ENCODE assay signal across 8 cellular contexts in the genomic region with DNA sequence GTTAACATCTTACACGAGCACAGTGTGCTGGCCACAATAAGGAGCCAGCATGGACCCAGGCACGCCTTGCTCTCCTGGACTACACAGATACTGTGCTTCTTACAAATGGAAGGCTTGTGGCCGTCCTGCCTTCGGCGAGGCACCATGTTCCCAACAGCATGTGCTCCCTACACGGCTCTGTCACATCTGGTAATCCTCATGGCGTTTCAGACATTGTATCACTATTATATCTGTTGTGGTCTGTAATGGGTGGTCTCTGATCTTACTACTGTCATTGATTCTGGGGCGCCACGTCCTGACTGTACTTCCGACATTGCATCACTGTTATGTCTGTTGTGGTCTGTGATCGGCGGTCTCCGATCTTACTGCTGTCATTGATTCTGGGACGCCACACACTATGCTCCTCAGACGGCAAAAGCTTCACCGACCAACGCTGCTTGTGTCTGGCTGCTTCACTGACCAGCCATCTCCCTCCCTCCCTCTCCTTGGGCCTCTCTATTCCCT.
DNase-seq lines count a peak whose midpoint lies in the region; ATAC-seq, FAIRE-seq and TF ChIP-seq lines count a peak whose summit lies in the region.

No MANE protein-coding gene starts in this region.

- H3K9ac ChIP-seq in HepG2 (ENCODE audit: insufficient read depth, low read depth, low read length) (no peak overlapping the region), K562 (ENCODE audit: insufficient read depth in 1 of 2, low read depth in 2 of 2, low read length in 2 of 2) (peak overlapping the region; percentile 36 to 81; a peak in 3 of 4 replicates)

- POLR2A ChIA-PET in HepG2 (lab: Yijun Ruan, JAX): no interaction called here
- POLR2A ChIA-PET in K562 (lab: Yijun Ruan, JAX): interaction anchor here (1.2 to 1.6 kb wide), 2 partner anchors 11 to 15 kb away, joined by 3 read pairs; no protein-coding TSS in a partner anchor
- POLR2A ChIA-PET in HEK293T (lab: Yijun Ruan, JAX): no interaction called here

- TF ChIP-seq RAD21 in HepG2 (CRISPR knock-in tag; IDR thresholded peaks at IDR 0.05) (no peak), K562 (CRISPR knock-in tag; conservative IDR thresholded peaks at IDR 0.05 in 1 of 2, IDR thresholded peaks at IDR 0.05 in 1 of 2) (no peak)

- TF ChIP-seq POLR2A in right lobe of liver (IDR thresholded peaks at IDR 0.05) (no peak), HepG2 (IDR thresholded peaks at IDR 0.05; ENCODE audit: insufficient read depth in 1 of 2, low read depth in 2 of 2, low read length in 2 of 2) (no peak), K562 (conservative IDR thresholded peaks at IDR 0.05) (no peak)

- H2AFZ ChIP-seq in HepG2 (ENCODE audit: low read length) (no peak overlapping the region), K562 (ENCODE audit: low read depth, low read length) (peak overlapping the region; percentile 72)

- BruUV-seq in HepG2 (replicated peaks; lab: Mats Ljungman, UMichigan) (no TSS peak), K562 (replicated peaks; lab: Mats Ljungman, UMichigan) (no TSS peak)

- no peak overlapping the region for H3K4me2 ChIP-seq in HepG2 (ENCODE audit: low read depth, low read length)
- H3K4me2 ChIP-seq in K562 (ENCODE audit: insufficient read depth, low read length): peak overlapping the region; percentile 62

- H3K27me3 ChIP-seq in right lobe of liver (no peaks in the 10 kb centered on the region), HepG2 (ENCODE audit: control insufficient read depth in 1 of 2, insufficient read depth in 2 of 2, low read length in 2 of 2) (no peaks in the 10 kb centered on the region), K562 (ENCODE audit: control insufficient read depth in 2 of 2, insufficient read depth in 2 of 2, low read length in 2 of 2) (no peaks in the 10 kb centered on the region)

- CTCF ChIA-PET in HepG2 (lab: Yijun Ruan, JAX; ENCODE audit: low intra/inter-chr PET ratio, low total read pairs) (no interaction called here), K562 (lab: Yijun Ruan, JAX; ENCODE audit: low intra/inter-chr PET ratio) (no interaction called here), HEK293T (lab: Yijun Ruan, JAX) (no interaction called here)

- H3K4me3 ChIP-seq in right lobe of liver (no peak overlapping the region), HepG2 (replicated peaks in 1 of 3; ENCODE audit: insufficient read depth in 1 of 3, low read depth in 2 of 3, low read length in 3 of 3) (no peak overlapping the region), K562 (no peak overlapping the region), mucosa of descending colon (no peak overlapping the region)

- H3K36me3 ChIP-seq in right lobe of liver: no peaks in the 10 kb centered on the region
- H3K36me3 ChIP-seq in HepG2 (replicated peaks in 1 of 2; ENCODE audit: control insufficient read depth in 1 of 2, insufficient read depth in 2 of 2, low read length in 2 of 2): peaks cover 3 to 10% of the 10 kb centered on the region in 2 experiments; a peak in 4 of 5 replicates
- peaks cover 10% of the 10 kb centered on the region; the same call in 2 of the 3 replicates for H3K36me3 ChIP-seq in K562 (ENCODE audit: control insufficient read depth, insufficient read depth, low read length)
- no peaks in the 10 kb centered on the region for H3K36me3 ChIP-seq in mucosa of descending colon (ENCODE audit: low read depth)

- 60% methylated on average over 13 of the region's 17 CpGs for WGBS in right lobe of liver (ENCODE audit: insufficient coverage, low coverage, low lambda C conversion rate, missing lambda C conversion rate)
- over 99% methylated on average over 17 of the region's 17 CpGs for WGBS in HepG2 (ENCODE audit: low lambda C conversion rate)
- 76% methylated on average over 17 of the region's 17 CpGs for WGBS in K562 (ENCODE audit: insufficient coverage, low coverage, missing lambda C conversion rate)

- no peak for TF ChIP-seq EP300 in HepG2 (IDR thresholded peaks at IDR 0.05; ENCODE audit: low read depth in 2 of 2, low read length in 2 of 2)
- no peak for TF ChIP-seq EP300 in HepG2 (CRISPR knock-in tag; IDR thresholded peaks at IDR 0.05; ENCODE audit: borderline replicate concordance)
- TF ChIP-seq EP300 in K562 (IDR thresholded peaks at IDR 0.05; ENCODE audit: low read length): no peak

- no peaks in the 10 kb centered on the region for H3K9me1 ChIP-seq in K562 (ENCODE audit: control insufficient read depth, insufficient read depth, low read length)

- TF ChIP-seq CTCF in right lobe of liver (IDR thresholded peaks at IDR 0.05): no peak
- no peak for TF ChIP-seq CTCF in HepG2 (CRISPR knock-in tag; IDR thresholded peaks at IDR 0.05)
- no peak for TF ChIP-seq CTCF in K562 (IDR thresholded peaks at IDR 0.05 in 2 of 3, conservative IDR thresholded peaks at IDR 0.05 in 1 of 3; ENCODE audit: insufficient read depth in 2 of 3, low read depth in 1 of 3, low read length in 3 of 3)
- TF ChIP-seq CTCF in mucosa of descending colon (IDR thresholded peaks at IDR 0.05): no peak

- ATAC-seq in right lobe of liver (peak in 3 of 4 donors; percentile 6 to 34 (median 29)), HepG2 (no peak), K562 (peak; percentile 68), mucosa of descending colon (peak; percentile 35)

- H3K9me3 ChIP-seq in right lobe of liver (no peaks in the 10 kb centered on the region), HepG2 (ENCODE audit: low read length) (no peaks in the 10 kb centered on the region), K562 (replicated peaks; ENCODE audit: control insufficient read depth, insufficient read depth, low read depth, low read length) (no peaks in the 10 kb centered on the region), mucosa of descending colon (no peaks in the 10 kb centered on the region)

- intact Hi-C loops in right lobe of liver (cut with DNase I): no loop called here
- intact Hi-C loops in HepG2 (cut with micrococcal nuclease; ENCODE audit: unreplicated experiment): no loop called here
- intact Hi-C loops in K562 (cut with micrococcal nuclease): no loop called here
- intact Hi-C loops in mucosa of descending colon (cut with DNase I, micrococcal nuclease): no loop called here

- H3K4me1 ChIP-seq in right lobe of liver (no peaks in the 10 kb centered on the region), HepG2 (ENCODE audit: insufficient read depth, low read length) (peaks cover 15% of the 10 kb centered on the region), K562 (replicated peaks in 1 of 2; ENCODE audit: control insufficient read depth in 2 of 2, insufficient read depth in 2 of 2, low read length in 2 of 2) (peaks cover 15 to 39% of the 10 kb centered on the region in 2 experiments; a peak in 4 of 5 replicates), mucosa of descending colon (ENCODE audit: low read depth) (no peaks in the 10 kb centered on the region)

- in situ Hi-C loops in HepG2 (cut with HindIII; ENCODE audit: extremely low pct_ligation_motif_present, low pct_unique_long_range_greater_than_20kb): no loop called here
- in situ Hi-C loops in K562 (cut with MboI): no loop called here

- no peaks in the 10 kb centered on the region for H4K20me1 ChIP-seq in HepG2 (ENCODE audit: insufficient read depth, low read length)
- no peaks in the 10 kb centered on the region for H4K20me1 ChIP-seq in K562 (replicated peaks; ENCODE audit: control insufficient read depth, insufficient read depth, low read length)

- no peak for FAIRE-seq in HepG2 (lab: Jason Lieb, UNC)
- peak; percentile 44 for FAIRE-seq in K562 (lab: Jason Lieb, UNC)
- FAIRE-seq in urothelium cell line (lab: Jason Lieb, UNC): peak; percentile 85

- H3K79me2 ChIP-seq in HepG2 (ENCODE audit: insufficient read depth, low read length) (no peaks in the 10 kb centered on the region), K562 (ENCODE audit: control insufficient read depth, insufficient read depth, low read length) (no peaks in the 10 kb centered on the region; the same call in 1 of the 3 replicates)

- DNase-seq in right lobe of liver (peak in 1 of 3 donors; percentile 43), HepG2 (ENCODE audit: low spot score) (no peak), K562 (ENCODE audit: extremely low read depth in 1 of 4, low spot score in 3 of 4) (no peak), mucosa of descending colon (peak in 2 of 3 donors; percentile 15 to 31), urothelium cell line (ENCODE audit: low spot score) (no peak), HEK293T (ENCODE audit: extremely low spot score) (no peak), dermis blood vessel endothelial cell (no peak), RKO (ENCODE audit: low spot score) (no peak)

- H3K27ac ChIP-seq in right lobe of liver: no peak overlapping the region
- no peak overlapping the region for H3K27ac ChIP-seq in HepG2 (ENCODE audit: extremely low read length, insufficient read depth, low read length)
- H3K27ac ChIP-seq in K562 (ENCODE audit: extremely low read depth, low read depth, low read length): peak overlapping the region; percentile 70

TF ChIP-seq in K562, 482 proteins besides CTCF, POLR2A, EP300 and RAD21 (continues in another document):
- no peak for TF ChIP-seq ZNF699 (CRISPR knock-in tag; IDR thresholded peaks at IDR 0.05; ENCODE audit: insufficient replicate concordance)
- TF ChIP-seq, protein P1, sequence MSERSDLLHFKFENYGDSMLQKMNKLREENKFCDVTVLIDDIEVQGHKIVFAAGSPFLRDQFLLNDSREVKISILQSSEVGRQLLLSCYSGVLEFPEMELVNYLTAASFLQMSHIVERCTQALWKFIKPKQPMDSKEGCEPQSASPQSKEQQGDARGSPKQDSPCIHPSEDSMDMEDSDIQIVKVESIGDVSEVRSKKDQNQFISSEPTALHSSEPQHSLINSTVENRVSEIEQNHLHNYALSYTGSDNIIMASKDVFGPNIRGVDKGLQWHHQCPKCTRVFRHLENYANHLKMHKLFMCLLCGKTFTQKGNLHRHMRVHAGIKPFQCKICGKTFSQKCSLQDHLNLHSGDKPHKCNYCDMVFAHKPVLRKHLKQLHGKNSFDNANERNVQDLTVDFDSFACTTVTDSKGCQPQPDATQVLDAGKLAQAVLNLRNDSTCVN (CRISPR knock-in tag; IDR thresholded peaks at IDR 0.05): no peak
- no peak for TF ChIP-seq HDAC6 (IDR thresholded peaks at IDR 0.05; ENCODE audit: low read depth, low read length)
- 0 out of 2 replicates have a peak, but pooled peaks have one; percentile 13 for TF ChIP-seq CEBPB (tag; IDR thresholded peaks at IDR 0.05)

TF ChIP-seq in HEK293T, 16 proteins besides CTCF, POLR2A, EP300 and RAD21 (continues in another document):
- TF ChIP-seq TARDBP (IDR thresholded peaks at IDR 0.05) (no peak), LEF1 (IDR thresholded peaks at IDR 0.05; ENCODE audit: borderline replicate concordance) (no peak), CTBP1 (IDR thresholded peaks at IDR 0.05; ENCODE audit: borderline replicate concordance) (no peak), NFRKB (IDR thresholded peaks at IDR 0.05) (no peak), ZNF384 (IDR thresholded peaks at IDR 0.05) (no peak), FOXM1 (IDR thresholded peaks at IDR 0.05; ENCODE audit: borderline replicate concordance) (no peak), SP1 (IDR thresholded peaks at IDR 0.05) (no peak), FOXA1 (IDR thresholded peaks at IDR 0.05) (no peak), HDGF (IDR thresholded peaks at IDR 0.05; ENCODE audit: borderline replicate concordance) (no peak), FOXK2 (IDR thresholded peaks at IDR 0.05) (no peak), L3MBTL2 (conservative IDR thresholded peaks at IDR 0.05) (no peak), SUZ12 (IDR thresholded peaks at IDR 0.05) (no peak), BHLHE40 (IDR thresholded peaks at IDR 0.05; ENCODE audit: borderline replicate concordance) (no peak)

Comparison
In these comparisons a context has a peak if more than half of its experiments do, and no peak if none do; other contexts are left out.
1. DNase-seq: peak in mucosa of descending colon (2 of 3); none in HepG2 (single experiment), K562 (0 of 4), urothelium cell line (single experiment), HEK293T (single experiment), dermis blood vessel endothelial cell (single experiment) and RKO (single experiment).